In genomic region chr12:105352940-105353635, GRCh38 we compare ENCODE assay signal across 12 cellular contexts. TPM values are rescaled to one million over a fixed set of nuclear protein-coding genes. Genes with fewer than 3 reads are reported as not detected.
DNase-seq lines count a peak whose midpoint lies in the region; ATAC-seq, FAIRE-seq and TF ChIP-seq lines count a peak whose summit lies in the region.
"Had no signal": no experiment of that assay in that cellular context is flagged by ENCODE, and none has a peak within 500 bp of the region (broad histone marks: within the 10 kb centered on the region; RNA-seq: fewer than 3 reads in every experiment).

No MANE protein-coding gene starts in this region.

- CTCF ChIA-PET in GM12878 (lab: Yijun Ruan, JAX) = interaction anchor here (0.8 to 1.4 kb wide), 7 partner anchors 10 to 73 kb away, joined by 3 to 6 read pairs (median 3); no protein-coding TSS in a partner anchor

- TF ChIP-seq RAD21 in GM12878 (IDR thresholded peaks at IDR 0.05; ENCODE audit: insufficient read depth, low read depth, low read length) = no peak

- no peak for TF ChIP-seq EP300 in GM12878 (IDR thresholded peaks at IDR 0.05; ENCODE audit: borderline replicate concordance in 1 of 2, control insufficient read depth in 1 of 2, low read depth in 2 of 2, low read length in 2 of 2)

- FAIRE-seq in GM12878 (lab: Jason Lieb, UNC) = no peak
- FAIRE-seq: RCC 7860 had no signal

- no peaks in the 10 kb centered on the region for H3K9me3 ChIP-seq in DND-41 (ENCODE audit: insufficient read depth, low read length, severe bottlenecking)
- no peaks in the 10 kb centered on the region for H3K9me3 ChIP-seq in KOPT-K1 (ENCODE audit: insufficient read depth, low read length, poor library complexity, severe bottlenecking)
- no peaks in the 10 kb centered on the region for H3K9me3 ChIP-seq in GM12878 (replicated peaks; ENCODE audit: control insufficient read depth, insufficient read depth, low read length)
- no peaks in the 10 kb centered on the region for H3K9me3 ChIP-seq in osteoblast (ENCODE audit: low read depth, low read length)

- RAD21 ChIA-PET in GM12878 (lab: Charles Lee; ENCODE audit: unreplicated experiment) = interaction anchor here (1.3 to 2.1 kb wide), 4 partner anchors 20 to 73 kb away, joined by 3 to 9 read pairs (median 6); no protein-coding TSS in a partner anchor

- in situ Hi-C loops in GM12878 (cut with MboI) = no loop called here

- no TSS peak for BruUV-seq in GM12878 (replicated peaks; lab: Mats Ljungman, UMichigan)

- no peak for DNase-seq in DND-41
- DNase-seq in GM12878 (ENCODE audit: low read depth, low spot score) = no peak
- DNase-seq in osteoblast (ENCODE audit: insufficient read length, low spot score, missing footprints) = no peak
- DNase-seq in SHP77 treated with DMSO at 0.1 percent for 48 hours (lab: John Stamatoyannopoulos, UW) = no peak
- no peak for DNase-seq in NCI-H748 treated with DMSO at 0.1 percent for 48 hours (lab: John Stamatoyannopoulos, UW)
- DNase-seq in activated CD4-positive, CD25-positive, alpha-beta regulatory T cell (lab: John Stamatoyannopoulos, UW) = no peak
- DNase-seq in stimulated activated naive CD8-positive, alpha-beta T cell treated with anti-CD3 and anti-CD28 coated beads, Interleukin-15, Interleukin-2, amounts not matched to agents 100 U/mL and 50 U/mL, for 24 hours = no peak
- DNase-seq: brain microvascular endothelial cell, Calu3, NCI-H187 had no signal

- TF ChIP-seq CTCF in DND-41 (IDR thresholded peaks at IDR 0.05; ENCODE audit: borderline replicate concordance, extremely low read depth, low read length, poor library complexity, severe bottlenecking) = no peak
- TF ChIP-seq CTCF in GM12878 (IDR thresholded peaks at IDR 0.05 in 2 of 3, conservative IDR thresholded peaks at IDR 0.05 in 1 of 3; ENCODE audit: control insufficient read depth in 2 of 3, extremely low read depth in 1 of 3, insufficient read depth in 1 of 3, low read depth in 3 of 3, low read length in 3 of 3) = no peak
- no peak for TF ChIP-seq CTCF in osteoblast (IDR thresholded peaks at IDR 0.05; ENCODE audit: extremely low read depth, low read depth, low read length)

- H3K79me2 ChIP-seq in DND-41 (ENCODE audit: insufficient read depth, low read length) (peaks cover 85% of the 10 kb centered on the region), GM12878 (ENCODE audit: control insufficient read depth, insufficient read depth, low read length) (peaks cover 20% of the 10 kb centered on the region), osteoblast (ENCODE audit: insufficient read depth, low read length) (peaks cover 75% of the 10 kb centered on the region)

- H3K9ac ChIP-seq in DND-41 (ENCODE audit: low read depth, low read length) (peak overlapping the region; percentile 49), GM12878 (ENCODE audit: control insufficient read depth, insufficient read depth, low read length) (no peak overlapping the region)

- H3K36me3 ChIP-seq in DND-41 (ENCODE audit: insufficient read depth, low read length) (peaks cover 24% of the 10 kb centered on the region), KOPT-K1 (ENCODE audit: insufficient read depth, low read length) (peaks cover 11% of the 10 kb centered on the region), GM12878 (ENCODE audit: control insufficient read depth in 2 of 2, insufficient read depth in 2 of 2, low read length in 1 of 2) (no peaks in the 10 kb centered on the region; a peak in 3 of 4 replicates), osteoblast (ENCODE audit: insufficient read depth, low read length) (peaks cover 3% of the 10 kb centered on the region)
- H3K36me3 ChIP-seq: brain microvascular endothelial cell had no signal

- H3K27ac ChIP-seq in DND-41 (ENCODE audit: low read length) = peak overlapping the region; percentile 91
- H3K27ac ChIP-seq in KOPT-K1 (ENCODE audit: low read depth, low read length, poor library complexity, severe bottlenecking) = peak overlapping the region; percentile 38
- H3K27ac ChIP-seq in GM12878 (ENCODE audit: control insufficient read depth, insufficient read depth) = peak overlapping the region; percentile 62
- peak overlapping the region; percentile 2 for H3K27ac ChIP-seq in osteoblast (ENCODE audit: low read depth, low read length)
- H3K27ac ChIP-seq: brain microvascular endothelial cell had no signal

- POLR2A ChIA-PET in GM12878 (lab: Charles Lee) = interaction anchor here (0.6 to 1.2 kb wide), 6 partner anchors 11 to 814 kb away, joined by 3 to 5 read pairs (median 3); no protein-coding TSS in a partner anchor

- intact Hi-C loops in GM12878 (cut with micrococcal nuclease; ENCODE audit: unreplicated experiment) = loop anchor here (2.0 kb wide), 1 partner anchor 26 kb away; no protein-coding TSS in a partner anchor

- 96% methylated on average over 9 of the region's 9 CpGs for WGBS in GM12878 (ENCODE audit: insufficient coverage, insufficient replicate concordance, low lambda C conversion rate, missing lambda C conversion rate)

- SMC1A ChIA-PET in GM12878 (lab: Charles Lee; ENCODE audit: uncharacterized antibody, unreplicated experiment) = interaction anchor here (0.8 to 7.1 kb wide), 9 partner anchors 14 to 65 kb away, joined by 3 to 102 read pairs (median 4); partner anchors contain the start of gene C12orf75

- H3K4me3 ChIP-seq in DND-41 (ENCODE audit: low read depth in 1 of 2, low read length in 2 of 2) = peak overlapping the region in 1 of 2 experiments; percentile 7; a peak in 2 of 4 replicates
- no peak overlapping the region for H3K4me3 ChIP-seq in GM12878
- no peak overlapping the region for H3K4me3 ChIP-seq in osteoblast (ENCODE audit: insufficient read depth, low read length)

- H4K20me1 ChIP-seq in DND-41 (ENCODE audit: insufficient read depth, low read length) = no peaks in the 10 kb centered on the region
- H4K20me1 ChIP-seq in GM12878 (ENCODE audit: control insufficient read depth, insufficient read depth) = no peaks in the 10 kb centered on the region
- H4K20me1 ChIP-seq in osteoblast (ENCODE audit: insufficient read depth, low read length) = peaks cover 9% of the 10 kb centered on the region

- H3K4me2 ChIP-seq in DND-41 (ENCODE audit: insufficient read depth, low read length) (peak overlapping the region; percentile 40), GM12878 (ENCODE audit: control insufficient read depth, insufficient read depth) (no peak overlapping the region), osteoblast (ENCODE audit: insufficient read depth, low read length) (no peak overlapping the region)

- no peak for TF ChIP-seq POLR2A in GM12878 (IDR thresholded peaks at IDR 0.05; ENCODE audit: low read depth, low read length)

- H3K27me3 ChIP-seq in DND-41 (ENCODE audit: insufficient read depth, low read length, poor library complexity) (no peaks in the 10 kb centered on the region), GM12878 (replicated peaks in 1 of 2; ENCODE audit: control insufficient read depth in 2 of 2, insufficient read depth in 2 of 2, low read length in 1 of 2) (no peaks in the 10 kb centered on the region), osteoblast (ENCODE audit: insufficient read depth, low read length) (no peaks in the 10 kb centered on the region)
- H3K27me3 ChIP-seq: brain microvascular endothelial cell had no signal

- no peak overlapping the region for H2AFZ ChIP-seq in DND-41 (ENCODE audit: low read depth, low read length)
- H2AFZ ChIP-seq in GM12878 (ENCODE audit: control insufficient read depth, low read depth, low read length) = no peak overlapping the region
- H2AFZ ChIP-seq in osteoblast (ENCODE audit: low read length) = no peak overlapping the region

- no peak for ATAC-seq in DND-41 (ENCODE audit: insufficient read depth, low read depth)
- no peak for ATAC-seq in GM12878
- ATAC-seq in stimulated activated naive CD8-positive, alpha-beta T cell treated with anti-CD3 and anti-CD28 coated beads, Interleukin-15, Interleukin-2, amounts not matched to agents 100 U/mL and 50 U/mL, for 24 hours = no peak

- H3K4me1 ChIP-seq in DND-41 (ENCODE audit: insufficient read depth, low read length) (peaks cover 88% of the 10 kb centered on the region), GM12878 (ENCODE audit: control insufficient read depth, insufficient read depth, low read length) (peaks cover 37% of the 10 kb centered on the region), osteoblast (ENCODE audit: insufficient read depth, low read length) (peaks cover 45% of the 10 kb centered on the region)

TF ChIP-seq in GM12878, 131 proteins besides CTCF, POLR2A, EP300 and RAD21 (continues in another document):
- TF ChIP-seq BHLHE40 (IDR thresholded peaks at IDR 0.05; ENCODE audit: borderline replicate concordance in 1 of 2, low read depth in 2 of 2, low read length in 1 of 2) (no peak), LARP7 (IDR thresholded peaks at IDR 0.05) (no peak), PBX3 (IDR thresholded peaks at IDR 0.05; ENCODE audit: insufficient replicate concordance, low read depth, low read length) (no peak)

RNA-seq across cellular contexts. Expression of gene C12orf75, which starts 22.6 kb away (rescaled TPM):
- total RNA-seq in GM12878 (2013; cell fraction: nucleolus; rRNA removed) = 40.0 and 42.0 TPM in 2 replicates
- total RNA-seq in GM12878 (2014; rRNA removed) = 154 and 174 TPM in 2 replicates
- 160 and 164 TPM in 2 replicates for total RNA-seq in GM12878 (2014; rRNA removed; fragmentation: Illumina TruSeq; extraction: Trizol)
- 171 and 172 TPM in 2 replicates for total RNA-seq in GM12878 (2021)
- 52.2 TPM for polyA plus RNA-seq in GM12878 (2011; ENCODE audit: low read depth)
- polyA plus RNA-seq in GM12878 (2011; rRNA removed) = 150 and 222 TPM in 2 replicates
- polyA plus RNA-seq in GM12878 (2011; cell fraction: cytosol; rRNA removed) = 70.9 and 74.3 TPM in 2 replicates
- 41.2 and 46.2 TPM in 2 replicates for polyA plus RNA-seq in GM12878 (2011; cell fraction: nucleus; rRNA removed)
- 55.8 and 75.4 TPM in 2 replicates for polyA plus RNA-seq in GM12878 (2012)
- 184 and 205 TPM in 2 replicates for polyA plus RNA-seq in GM12878 (2014; fragmentation: Illumina TruSeq; extraction: Trizol)
- polyA plus RNA-seq in GM12878 (2014; fragmentation: Nextera tagmentation; extraction: Ambion mirVana) = 10 to 100 TPM; 40.7 to 84.7 TPM
- 107 and 124 TPM in 2 replicates for polyA plus RNA-seq in GM12878 (2014; rRNA removed)
- polyA plus RNA-seq in GM12878 (2016; fragmentation: Nextera tagmentation; extraction: Ambion mirVana) = 100 to 1,000 TPM; 399 to 411 TPM
- polyA minus RNA-seq in GM12878 (2011; rRNA and poly(A)+ RNA removed) = 43.8 and 53.7 TPM in 2 replicates
- polyA minus RNA-seq in GM12878 (2011; cell fraction: cytosol; rRNA and poly(A)+ RNA removed) = 23.0 and 31.3 TPM in 2 replicates
- polyA minus RNA-seq in GM12878 (2011; cell fraction: nucleus; rRNA and poly(A)+ RNA removed) = 18.0 and 35.2 TPM in 2 replicates
- total RNA-seq in osteoblast = 48.5 and 58.0 TPM in 2 replicates

Comparison
In these comparisons a context has a peak if more than half of its experiments do, and no peak if none do; other contexts are left out.
1. H3K27ac ChIP-seq: peak in every context shown above with its lines; median percentile 91 in DND-41; 62 in GM12878; 38 in KOPT-K1; 2 in osteoblast.